23 cellular contexts compared by ENCODE assay signal in genomic region chr14:94313991-94314655, GRCh38. TPM values are rescaled to one million over a fixed set of nuclear protein-coding genes. Genes with fewer than 3 reads are reported as not detected.
DNase-seq lines count a peak whose midpoint lies in the region; ATAC-seq and TF ChIP-seq lines count a peak whose summit lies in the region.
"Had no signal": no experiment of that assay in that cellular context is flagged by ENCODE, and none has a peak within 500 bp of the region (broad histone marks: within the 10 kb centered on the region; RNA-seq: fewer than 3 reads in every experiment).

No MANE protein-coding gene starts in this region.

- H3K27me3 Mint-ChIP-seq in osteocyte (ENCODE audit: unreplicated experiment) = no peaks in the 10 kb centered on the region
- H3K27me3 Mint-ChIP-seq in CD8-positive, alpha-beta T cell (ENCODE audit: low read depth) = peaks cover 2% of the 10 kb centered on the region
- H3K27me3 Mint-ChIP-seq: type B pancreatic cell had no signal

- peak; percentile 44 for DNase-seq in HT1080 (ENCODE audit: low read depth)
- DNase-seq in astrocyte of the cerebellum (ENCODE audit: low read depth) = peak; percentile 13
- peak; percentile 79 for DNase-seq in fibroblast of mammary gland (ENCODE audit: low read depth)
- peak; percentile 63 for DNase-seq in osteocyte (ENCODE audit: extremely low spot score, unreplicated experiment)
- DNase-seq in CD8-positive, alpha-beta T cell = no peak
- no peak for DNase-seq in foreskin melanocyte
- DNase-seq in iPS-NIHi11 (ENCODE audit: low spot score) = no peak
- DNase-seq: activated CD4-positive, alpha-beta T cell treated with anti-CD3 and anti-CD28 coated beads, Interleukin-2, amount 50 U/mL, for 48 hours; activated naive CD4-positive, alpha-beta T cell treated with Interleukin-2 at 50 U/mL for 16 hours; aorta; cortex of kidney; DMS79 treated with DMSO at 0.1 percent for 48 hours; left ventricle myocardium inferior; NCI-H1092 treated with DMSO at 0.1 percent for 48 hours; NCI-H2081 treated with DMSO at 0.1 percent for 48 hours; occipital lobe; sigmoid colon; stimulated activated CD4-positive, alpha-beta T cell treated with anti-CD3 and anti-CD28 coated beads, Interleukin-1b, Interleukin-23, amount 100 ng/mL, for 48 hours had no signal

- H3K27ac ChIP-seq in CD8-positive, alpha-beta T cell (ENCODE audit: low read depth, low read length) = no peak overlapping the region
- H3K27ac ChIP-seq: KMS-11, left ventricle myocardium inferior, sigmoid colon had no signal

- no peak for TF ChIP-seq CTCF in astrocyte of the cerebellum (IDR thresholded peaks at IDR 0.05; ENCODE audit: low read depth, low read length, missing control alignments)
- TF ChIP-seq CTCF in fibroblast of mammary gland (conservative IDR thresholded peaks at IDR 0.05; ENCODE audit: control insufficient read depth, insufficient read depth, low read depth, low read length) = no peak
- TF ChIP-seq CTCF in osteocyte (IDR thresholded peaks at IDR 0.05) = no peak
- TF ChIP-seq CTCF in CD8-positive, alpha-beta T cell (IDR thresholded peaks at IDR 0.05) = no peak

- H3K36me3 ChIP-seq in CD8-positive, alpha-beta T cell (ENCODE audit: insufficient read depth, low read length) = no peaks in the 10 kb centered on the region
- H3K36me3 ChIP-seq: left ventricle myocardium inferior, sigmoid colon had no signal

- no peak overlapping the region for H3K4me3 Mint-ChIP-seq in osteocyte (ENCODE audit: unreplicated experiment)
- H3K4me3 Mint-ChIP-seq in CD8-positive, alpha-beta T cell = no peak overlapping the region
- H3K4me3 Mint-ChIP-seq: stimulated activated naive CD8-positive, alpha-beta T cell treated with anti-CD3 and anti-CD28 coated beads, Interleukin-15, Interleukin-2, amounts not matched to agents 100 ng/mL and 50 ng/mL, for 24 hours; type B pancreatic cell had no signal

- H3K4me3 ChIP-seq in astrocyte of the cerebellum (ENCODE audit: low read depth, low read length) (no peak overlapping the region), fibroblast of mammary gland (ENCODE audit: control insufficient read depth, low read depth, low read length) (no peak overlapping the region)
- no peak overlapping the region for H3K4me3 ChIP-seq in CD8-positive, alpha-beta T cell (ENCODE audit: low read depth, low read length)
- H3K4me3 ChIP-seq: left ventricle myocardium inferior, sigmoid colon had no signal

- H3K27ac Mint-ChIP-seq in osteocyte (ENCODE audit: unreplicated experiment) = no peak overlapping the region
- no peak overlapping the region for H3K27ac Mint-ChIP-seq in CD8-positive, alpha-beta T cell
- H3K27ac Mint-ChIP-seq: stimulated activated naive CD8-positive, alpha-beta T cell treated with anti-CD3 and anti-CD28 coated beads, Interleukin-15, Interleukin-2, amounts not matched to agents 100 ng/mL and 50 ng/mL, for 24 hours; type B pancreatic cell had no signal

- POLR2A ChIA-PET in CD8-positive, alpha-beta T cell (lab: Charles Lee) = no interaction called here

- H3K4me1 ChIP-seq in CD8-positive, alpha-beta T cell (ENCODE audit: insufficient read depth, low read length) = no peaks in the 10 kb centered on the region
- H3K4me1 ChIP-seq: left ventricle myocardium inferior, sigmoid colon had no signal

- ATAC-seq in CD8-positive, alpha-beta T cell = no peak
- ATAC-seq in HG03135 (IDR thresholded peaks at IDR 0.05; ENCODE audit: unreplicated experiment) = no peak

- peaks cover 4% of the 10 kb centered on the region for H3K9me3 ChIP-seq in CD8-positive, alpha-beta T cell (ENCODE audit: low read length)
- H3K9me3 ChIP-seq: sigmoid colon had no signal

- in situ Hi-C loops in astrocyte of the cerebellum (cut with HindIII; ENCODE audit: low sequenced_read_pairs) = no loop called here

- H3K9me3 Mint-ChIP-seq in osteocyte (ENCODE audit: unreplicated experiment) = peaks cover 13% of the 10 kb centered on the region
- no peaks in the 10 kb centered on the region for H3K9me3 Mint-ChIP-seq in CD8-positive, alpha-beta T cell
- H3K9me3 Mint-ChIP-seq: type B pancreatic cell had no signal

- H3K4me1 Mint-ChIP-seq in osteocyte (ENCODE audit: unreplicated experiment) = no peaks in the 10 kb centered on the region
- no peaks in the 10 kb centered on the region for H3K4me1 Mint-ChIP-seq in CD8-positive, alpha-beta T cell (ENCODE audit: low read depth)

- H3K36me3 Mint-ChIP-seq in osteocyte (ENCODE audit: unreplicated experiment) = no peaks in the 10 kb centered on the region
- no peaks in the 10 kb centered on the region for H3K36me3 Mint-ChIP-seq in CD8-positive, alpha-beta T cell
- H3K36me3 Mint-ChIP-seq: type B pancreatic cell had no signal

- CTCF ChIA-PET in CD8-positive, alpha-beta T cell (lab: Charles Lee) = no interaction called here

- no peaks in the 10 kb centered on the region for H3K27me3 ChIP-seq in CD8-positive, alpha-beta T cell (ENCODE audit: insufficient read depth, low read length)
- H3K27me3 ChIP-seq: sigmoid colon had no signal

- intact Hi-C loops in CD8-positive, alpha-beta T cell (cut with DNase I, micrococcal nuclease) = no loop called here

RNA-seq across cellular contexts. Expression of gene SERPINA6, which starts 9.0 kb away (rescaled TPM):
- 0.51 TPM in 1 of 2 replicates, not detected in the other for total RNA-seq in HT1080 (2014; rRNA removed; shearing (Covaris generic))
- polyA plus RNA-seq in HT1080 (2015; cell fraction: cytosol; rRNA removed) = 0.23 TPM in 1 of 2 replicates, not detected in the other
- 1.0 TPM in 1 of 2 replicates, not detected in the other for polyA plus RNA-seq in HT1080 (2015; cell fraction: nucleus; rRNA removed)
- not detected in 2 replicates for total RNA-seq in osteocyte
- total RNA-seq in CD8-positive, alpha-beta T cell = not detected
- total RNA-seq: aorta, left ventricle myocardium inferior, NCI-H460, occipital lobe, sigmoid colon had no signal
- polyA plus RNA-seq: aorta had no signal

RNA-seq across cellular contexts. Expression of gene SERPINA10, which starts 21.1 kb away (rescaled TPM):
- total RNA-seq in HT1080 (2014; rRNA removed; shearing (Covaris generic)) = not detected in 2 replicates
- not detected in 2 replicates for polyA plus RNA-seq in HT1080 (2015; cell fraction: cytosol; rRNA removed)
- not detected in 2 replicates for polyA plus RNA-seq in HT1080 (2015; cell fraction: nucleus; rRNA removed)
- total RNA-seq in osteocyte = not detected in 2 replicates
- total RNA-seq in CD8-positive, alpha-beta T cell = not detected
- total RNA-seq: aorta, left ventricle myocardium inferior, NCI-H460, occipital lobe, sigmoid colon had no signal
- polyA plus RNA-seq: aorta had no signal

RNA-seq across cellular contexts. Expression of gene SERPINA2, which starts 52.4 kb away (rescaled TPM):
- not detected in 2 replicates for total RNA-seq in HT1080 (2014; rRNA removed; shearing (Covaris generic))
- polyA plus RNA-seq in HT1080 (2015; cell fraction: cytosol; rRNA removed) = not detected in 2 replicates
- polyA plus RNA-seq in HT1080 (2015; cell fraction: nucleus; rRNA removed) = not detected in 2 replicates
- not detected in 2 replicates for total RNA-seq in osteocyte
- total RNA-seq in CD8-positive, alpha-beta T cell = not detected
- total RNA-seq: aorta, left ventricle myocardium inferior, NCI-H460, occipital lobe, sigmoid colon had no signal
- polyA plus RNA-seq: aorta, sigmoid colon had no signal

Comparison
In these comparisons a context has a peak if more than half of its experiments do, and no peak if none do; other contexts are left out.
1. DNase-seq: peak in HT1080 (single experiment), astrocyte of the cerebellum (single experiment), fibroblast of mammary gland (single experiment) and osteocyte (single experiment); none in CD8-positive, alpha-beta T cell (0 of 7), foreskin melanocyte (single experiment) and iPS-NIHi11 (single experiment).